26 cellular contexts compared by ENCODE assay signal in genomic region chr6:128079026-128079425, GRCh38.
"Had no signal": no experiment of that assay in that cellular context is flagged by ENCODE, and none has a peak within 500 bp of the region (broad histone marks: within the 10 kb centered on the region; RNA-seq: fewer than 3 reads in every experiment).

No MANE protein-coding gene starts in this region.

- FAIRE-seq: endothelial cell of umbilical vein, kidney had no signal

- ATAC-seq: left colon, psoas muscle had no signal

- DNase-seq: activated CD4-positive, alpha-beta T cell treated with anti-CD3 and anti-CD28 coated beads for 4 hours; activated CD4-positive, alpha-beta T cell treated with anti-CD3 and anti-CD28 coated beads, Interleukin-2, amount 50 U/mL, for 4 hours; activated CD8-positive, alpha-beta memory T cell treated with anti-CD3 and anti-CD28 coated beads, Interleukin-2, amount 50 U/mL, for 4 hours; activated effector memory CD4-positive, alpha-beta T cell treated with anti-CD3 and anti-CD28 coated beads, Interleukin-2, amount 50 U/mL, for 16 hours; activated naive CD4-positive, alpha-beta T cell treated with anti-CD3 and anti-CD28 coated beads, Interleukin-2, amount 10 ng/mL, durations not matched to agents 7 days and 5 days; activated T-cell treated with anti-CD3 and anti-CD28 coated beads, Interleukin-2, amount 50 U/mL, for 1 hour; amniotic stem cell; caudate nucleus; foreskin fibroblast; head of caudate nucleus; hippocampal formation; kidney; left colon; naive B cell; ovary; psoas muscle; spleen; stimulated activated naive CD4-positive, alpha-beta T cell treated with Interleukin-2 at 50 U/mL for 16 hours; T-helper 1 cell; testis; trophoblast cell; uterus had no signal

- H3K36me3 Mint-ChIP-seq: activated naive CD4-positive, alpha-beta T cell treated with anti-CD3 and anti-CD28 coated beads, Interleukin-2, amount 10 ng/mL, durations not matched to agents 7 days and 5 days had no signal

- H3K4me1 Mint-ChIP-seq: activated naive CD4-positive, alpha-beta T cell treated with anti-CD3 and anti-CD28 coated beads, Interleukin-2, amount 10 ng/mL, durations not matched to agents 7 days and 5 days; mesothelial cell of epicardium; naive B cell had no signal

- H3K9me3 Mint-ChIP-seq: activated naive CD4-positive, alpha-beta T cell treated with anti-CD3 and anti-CD28 coated beads, Interleukin-2, amount 10 ng/mL, durations not matched to agents 7 days and 5 days; activated T-helper 1 cell treated with anti-CD3 and anti-CD28 coated beads, Interleukin-12 subunit alpha, Interleukin-12 subunit beta, Interleukin-2, Interleukin-4 antibody, amounts not matched to agents 30 ng/mL and 10 ng/mL and 1 ng/mL, durations not matched to agents 14 hours and 24 hours and 36 hours; mesothelial cell of epicardium; T-helper 2 cell treated with Interferon-gamma antibody and Interleukin-4, amounts not matched to agents 5 μg/mL and 100 μg/mL, for 36 hours had no signal

- H3K4me3 ChIP-seq: ovary, psoas muscle, spleen, testis, uterus had no signal

- H3K4me3 Mint-ChIP-seq: activated naive CD4-positive, alpha-beta T cell treated with anti-CD3 and anti-CD28 coated beads, Interleukin-2, amount 10 ng/mL, durations not matched to agents 7 days and 5 days; activated T-helper 1 cell treated with anti-CD3 and anti-CD28 coated beads, Interleukin-12 subunit alpha, Interleukin-12 subunit beta, Interleukin-2, Interleukin-4 antibody, amounts not matched to agents 30 ng/mL and 10 ng/mL and 1 ng/mL, durations not matched to agents 14 hours and 24 hours and 36 hours; mesothelial cell of epicardium; naive B cell; T-helper 2 cell treated with Interferon-gamma antibody and Interleukin-4, amounts not matched to agents 5 μg/mL and 100 μg/mL, for 36 hours had no signal

- H3K27me3 Mint-ChIP-seq: activated naive CD4-positive, alpha-beta T cell treated with anti-CD3 and anti-CD28 coated beads, Interleukin-2, amount 10 ng/mL, durations not matched to agents 7 days and 5 days; naive B cell had no signal

- H3K27ac Mint-ChIP-seq: activated naive CD4-positive, alpha-beta T cell treated with anti-CD3 and anti-CD28 coated beads, Interleukin-2, amount 10 ng/mL, durations not matched to agents 7 days and 5 days; activated T-helper 1 cell treated with anti-CD3 and anti-CD28 coated beads, Interleukin-12 subunit alpha, Interleukin-12 subunit beta, Interleukin-2, Interleukin-4 antibody, amounts not matched to agents 30 ng/mL and 10 ng/mL and 1 ng/mL, durations not matched to agents 14 hours and 24 hours and 36 hours; mesothelial cell of epicardium; naive B cell; T-helper 2 cell treated with Interferon-gamma antibody and Interleukin-4, amounts not matched to agents 5 μg/mL and 100 μg/mL, for 36 hours had no signal
